1 cellular context compared by ENCODE assay signal in the genomic region with DNA sequence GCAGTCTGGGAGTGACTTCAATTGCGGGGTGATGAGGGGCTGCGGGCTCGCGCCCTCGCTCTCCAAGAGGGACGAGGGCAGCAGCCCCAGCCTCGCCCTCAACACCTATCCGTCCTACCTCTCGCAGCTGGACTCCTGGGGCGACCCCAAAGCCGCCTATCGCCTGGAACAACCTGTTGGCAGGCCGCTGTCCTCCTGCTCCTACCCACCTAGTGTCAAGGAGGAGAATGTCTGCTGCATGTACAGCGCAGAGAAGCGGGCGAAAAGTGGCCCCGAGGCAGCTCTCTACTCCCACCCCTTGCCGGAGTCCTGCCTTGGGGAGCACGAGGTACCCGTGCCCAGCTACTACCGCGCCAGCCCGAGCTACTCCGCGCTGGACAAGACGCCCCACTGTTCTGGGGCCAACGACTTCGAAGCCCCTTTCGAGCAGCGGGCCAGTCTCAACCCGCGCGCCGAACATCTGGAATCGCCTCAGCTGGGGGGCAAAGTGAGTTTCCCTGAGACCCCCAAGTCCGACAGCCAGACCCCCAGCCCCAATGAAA.
A peak's percentile ranks its signal among the peaks of the same experiment; 100 is the strongest.
TF ChIP-seq lines count a peak whose summit lies in the region.

No MANE protein-coding gene starts in this region.

TF ChIP-seq in HEK293, 187 proteins besides CTCF, POLR2A, EP300 and RAD21 (continued from another document):
- TF ChIP-seq, protein P1, sequence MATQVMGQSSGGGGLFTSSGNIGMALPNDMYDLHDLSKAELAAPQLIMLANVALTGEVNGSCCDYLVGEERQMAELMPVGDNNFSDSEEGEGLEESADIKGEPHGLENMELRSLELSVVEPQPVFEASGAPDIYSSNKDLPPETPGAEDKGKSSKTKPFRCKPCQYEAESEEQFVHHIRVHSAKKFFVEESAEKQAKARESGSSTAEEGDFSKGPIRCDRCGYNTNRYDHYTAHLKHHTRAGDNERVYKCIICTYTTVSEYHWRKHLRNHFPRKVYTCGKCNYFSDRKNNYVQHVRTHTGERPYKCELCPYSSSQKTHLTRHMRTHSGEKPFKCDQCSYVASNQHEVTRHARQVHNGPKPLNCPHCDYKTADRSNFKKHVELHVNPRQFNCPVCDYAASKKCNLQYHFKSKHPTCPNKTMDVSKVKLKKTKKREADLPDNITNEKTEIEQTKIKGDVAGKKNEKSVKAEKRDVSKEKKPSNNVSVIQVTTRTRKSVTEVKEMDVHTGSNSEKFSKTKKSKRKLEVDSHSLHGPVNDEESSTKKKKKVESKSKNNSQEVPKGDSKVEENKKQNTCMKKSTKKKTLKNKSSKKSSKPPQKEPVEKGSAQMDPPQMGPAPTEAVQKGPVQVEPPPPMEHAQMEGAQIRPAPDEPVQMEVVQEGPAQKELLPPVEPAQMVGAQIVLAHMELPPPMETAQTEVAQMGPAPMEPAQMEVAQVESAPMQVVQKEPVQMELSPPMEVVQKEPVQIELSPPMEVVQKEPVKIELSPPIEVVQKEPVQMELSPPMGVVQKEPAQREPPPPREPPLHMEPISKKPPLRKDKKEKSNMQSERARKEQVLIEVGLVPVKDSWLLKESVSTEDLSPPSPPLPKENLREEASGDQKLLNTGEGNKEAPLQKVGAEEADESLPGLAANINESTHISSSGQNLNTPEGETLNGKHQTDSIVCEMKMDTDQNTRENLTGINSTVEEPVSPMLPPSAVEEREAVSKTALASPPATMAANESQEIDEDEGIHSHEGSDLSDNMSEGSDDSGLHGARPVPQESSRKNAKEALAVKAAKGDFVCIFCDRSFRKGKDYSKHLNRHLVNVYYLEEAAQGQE (tag by site-specific recombination; IDR thresholded peaks at IDR 0.05) = no peak
- no peak for TF ChIP-seq YY2 (tag by site-specific recombination; IDR thresholded peaks at IDR 0.05)
- 0 out of 2 replicates have a peak, but pooled peaks have one; percentile 1 for TF ChIP-seq ZNF366 (tag by site-specific recombination; conservative IDR thresholded peaks at IDR 0.05)
- TF ChIP-seq, protein P2, sequence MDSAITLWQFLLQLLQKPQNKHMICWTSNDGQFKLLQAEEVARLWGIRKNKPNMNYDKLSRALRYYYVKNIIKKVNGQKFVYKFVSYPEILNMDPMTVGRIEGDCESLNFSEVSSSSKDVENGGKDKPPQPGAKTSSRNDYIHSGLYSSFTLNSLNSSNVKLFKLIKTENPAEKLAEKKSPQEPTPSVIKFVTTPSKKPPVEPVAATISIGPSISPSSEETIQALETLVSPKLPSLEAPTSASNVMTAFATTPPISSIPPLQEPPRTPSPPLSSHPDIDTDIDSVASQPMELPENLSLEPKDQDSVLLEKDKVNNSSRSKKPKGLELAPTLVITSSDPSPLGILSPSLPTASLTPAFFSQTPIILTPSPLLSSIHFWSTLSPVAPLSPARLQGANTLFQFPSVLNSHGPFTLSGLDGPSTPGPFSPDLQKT (IDR thresholded peaks at IDR 0.05; ENCODE audit: borderline replicate concordance, low read depth, low read length) = no peak
- TF ChIP-seq ZNF555 (tag by site-specific recombination; conservative IDR thresholded peaks at IDR 0.05) = no peak
- TF ChIP-seq ZNF24 (tag by site-specific recombination; IDR thresholded peaks at IDR 0.05) = no peak
- TF ChIP-seq, protein P3, sequence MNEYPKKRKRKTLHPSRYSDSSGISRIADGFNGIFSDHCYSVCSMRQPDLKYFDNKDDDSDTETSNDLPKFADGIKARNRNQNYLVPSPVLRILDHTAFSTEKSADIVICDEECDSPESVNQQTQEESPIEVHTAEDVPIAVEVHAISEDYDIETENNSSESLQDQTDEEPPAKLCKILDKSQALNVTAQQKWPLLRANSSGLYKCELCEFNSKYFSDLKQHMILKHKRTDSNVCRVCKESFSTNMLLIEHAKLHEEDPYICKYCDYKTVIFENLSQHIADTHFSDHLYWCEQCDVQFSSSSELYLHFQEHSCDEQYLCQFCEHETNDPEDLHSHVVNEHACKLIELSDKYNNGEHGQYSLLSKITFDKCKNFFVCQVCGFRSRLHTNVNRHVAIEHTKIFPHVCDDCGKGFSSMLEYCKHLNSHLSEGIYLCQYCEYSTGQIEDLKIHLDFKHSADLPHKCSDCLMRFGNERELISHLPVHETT (tag by site-specific recombination; IDR thresholded peaks at IDR 0.05) = no peak
- TF ChIP-seq ZNF549 (tag by site-specific recombination; IDR thresholded peaks at IDR 0.05) = no peak
- TF ChIP-seq, protein P4, sequence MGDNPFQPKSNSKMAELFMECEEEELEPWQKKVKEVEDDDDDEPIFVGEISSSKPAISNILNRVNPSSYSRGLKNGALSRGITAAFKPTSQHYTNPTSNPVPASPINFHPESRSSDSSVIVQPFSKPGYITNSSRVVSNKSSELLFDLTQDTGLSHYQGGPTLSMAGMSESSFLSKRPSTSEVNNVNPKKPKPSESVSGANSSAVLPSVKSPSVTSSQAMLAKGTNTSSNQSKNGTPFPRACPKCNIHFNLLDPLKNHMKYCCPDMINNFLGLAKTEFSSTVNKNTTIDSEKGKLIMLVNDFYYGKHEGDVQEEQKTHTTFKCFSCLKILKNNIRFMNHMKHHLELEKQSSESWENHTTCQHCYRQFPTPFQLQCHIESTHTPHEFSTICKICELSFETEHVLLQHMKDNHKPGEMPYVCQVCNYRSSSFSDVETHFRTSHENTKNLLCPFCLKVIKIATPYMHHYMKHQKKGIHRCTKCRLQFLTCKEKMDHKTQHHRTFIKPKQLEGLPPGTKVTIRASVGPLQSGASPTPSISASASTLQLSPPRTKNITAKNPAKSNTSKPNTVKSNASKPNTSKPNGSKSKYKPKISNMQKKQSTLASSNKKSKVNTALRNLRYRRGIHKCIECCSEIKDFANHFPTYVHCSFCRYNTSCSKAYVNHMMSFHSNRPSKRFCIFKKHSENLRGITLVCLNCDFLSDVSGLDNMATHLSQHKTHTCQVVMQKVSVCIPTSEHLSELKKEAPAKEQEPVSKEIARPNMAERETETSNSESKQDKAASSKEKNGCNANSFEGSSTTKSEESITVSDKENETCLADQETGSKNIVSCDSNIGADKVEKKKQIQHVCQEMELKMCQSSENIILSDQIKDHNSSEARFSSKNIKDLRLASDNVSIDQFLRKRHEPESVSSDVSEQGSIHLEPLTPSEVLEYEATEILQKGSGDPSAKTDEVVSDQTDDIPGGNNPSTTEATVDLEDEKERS (tag by site-specific recombination; IDR thresholded peaks at IDR 0.05) = no peak
- TF ChIP-seq, protein P5, sequence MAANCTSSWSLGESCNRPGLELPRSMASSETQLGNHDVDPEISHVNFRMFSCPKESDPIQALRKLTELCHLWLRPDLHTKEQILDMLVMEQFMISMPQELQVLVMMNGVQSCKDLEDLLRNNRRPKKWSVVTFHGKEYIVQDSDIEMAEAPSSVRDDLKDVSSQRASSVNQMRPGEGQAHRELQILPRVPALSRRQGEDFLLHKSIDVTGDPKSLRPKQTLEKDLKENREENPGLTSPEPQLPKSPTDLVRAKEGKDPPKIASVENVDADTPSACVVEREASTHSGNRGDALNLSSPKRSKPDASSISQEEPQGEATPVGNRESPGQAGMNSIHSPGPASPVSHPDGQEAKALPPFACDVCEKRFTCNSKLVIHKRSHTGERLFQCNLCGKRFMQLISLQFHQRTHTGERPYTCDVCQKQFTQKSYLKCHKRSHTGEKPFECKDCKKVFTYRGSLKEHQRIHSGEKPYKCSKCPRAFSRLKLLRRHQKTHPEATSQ (tag by site-specific recombination; IDR thresholded peaks at IDR 0.05) = no peak
- TF ChIP-seq ZNF423 (tag by site-specific recombination; IDR thresholded peaks at IDR 0.05) = no peak
- no peak for TF ChIP-seq ZNF791 (tag by site-specific recombination; IDR thresholded peaks at IDR 0.05)
- no peak for TF ChIP-seq MEIS1 (CRISPR knock-in tag; IDR thresholded peaks at IDR 0.05; ENCODE audit: borderline replicate concordance)
- peak; percentile 72; the same call in 1 of the 2 replicates for TF ChIP-seq SCRT1 (tag by site-specific recombination; IDR thresholded peaks at IDR 0.05; ENCODE audit: borderline replicate concordance)
- no peak for TF ChIP-seq SETDB1 (IDR thresholded peaks at IDR 0.05; ENCODE audit: insufficient read length, low read length)
- TF ChIP-seq ZBTB1 (tag by site-specific recombination; IDR thresholded peaks at IDR 0.05) = no peak
- TF ChIP-seq ZNF10 (tag by site-specific recombination; IDR thresholded peaks at IDR 0.05) = no peak
- no peak for TF ChIP-seq ZNF211 (tag by site-specific recombination; IDR thresholded peaks at IDR 0.05; ENCODE audit: low read depth)
- TF ChIP-seq, protein P6, sequence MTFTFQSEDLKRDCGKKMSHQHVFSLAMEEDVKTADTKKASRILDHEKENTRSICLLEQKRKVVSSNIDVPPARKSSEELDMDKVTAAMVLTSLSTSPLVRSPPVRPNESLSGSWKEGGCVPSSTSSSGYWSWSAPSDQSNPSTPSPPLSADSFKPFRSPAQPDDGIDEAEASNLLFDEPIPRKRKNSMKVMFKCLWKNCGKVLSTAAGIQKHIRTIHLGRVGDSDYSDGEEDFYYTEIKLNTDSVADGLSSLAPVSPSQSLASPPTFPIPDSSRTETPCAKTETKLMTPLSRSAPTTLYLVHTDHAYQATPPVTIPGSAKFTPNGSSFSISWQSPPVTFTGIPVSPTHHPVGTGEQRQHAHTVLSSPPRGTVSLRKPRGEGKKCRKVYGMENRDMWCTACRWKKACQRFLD (tag by site-specific recombination; IDR thresholded peaks at IDR 0.05) = no peak
- TF ChIP-seq KLF8 (tag by site-specific recombination; IDR thresholded peaks at IDR 0.05) = no peak
- TF ChIP-seq, protein P7, sequence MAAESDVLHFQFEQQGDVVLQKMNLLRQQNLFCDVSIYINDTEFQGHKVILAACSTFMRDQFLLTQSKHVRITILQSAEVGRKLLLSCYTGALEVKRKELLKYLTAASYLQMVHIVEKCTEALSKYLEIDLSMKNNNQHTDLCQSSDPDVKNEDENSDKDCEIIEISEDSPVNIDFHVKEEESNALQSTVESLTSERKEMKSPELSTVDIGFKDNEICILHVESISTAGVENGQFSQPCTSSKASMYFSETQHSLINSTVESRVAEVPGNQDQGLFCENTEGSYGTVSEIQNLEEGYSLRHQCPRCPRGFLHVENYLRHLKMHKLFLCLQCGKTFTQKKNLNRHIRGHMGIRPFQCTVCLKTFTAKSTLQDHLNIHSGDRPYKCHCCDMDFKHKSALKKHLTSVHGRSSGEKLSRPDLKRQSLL (tag by site-specific recombination; IDR thresholded peaks at IDR 0.05) = no peak; the same call in 1 of the 2 replicates
- peak; percentile 69 for TF ChIP-seq GLIS2 (tag by site-specific recombination; IDR thresholded peaks at IDR 0.05)
- TF ChIP-seq ZBTB7A (tag by site-specific recombination; IDR thresholded peaks at IDR 0.05; ENCODE audit: low read depth) = no peak
- TF ChIP-seq, protein P8, sequence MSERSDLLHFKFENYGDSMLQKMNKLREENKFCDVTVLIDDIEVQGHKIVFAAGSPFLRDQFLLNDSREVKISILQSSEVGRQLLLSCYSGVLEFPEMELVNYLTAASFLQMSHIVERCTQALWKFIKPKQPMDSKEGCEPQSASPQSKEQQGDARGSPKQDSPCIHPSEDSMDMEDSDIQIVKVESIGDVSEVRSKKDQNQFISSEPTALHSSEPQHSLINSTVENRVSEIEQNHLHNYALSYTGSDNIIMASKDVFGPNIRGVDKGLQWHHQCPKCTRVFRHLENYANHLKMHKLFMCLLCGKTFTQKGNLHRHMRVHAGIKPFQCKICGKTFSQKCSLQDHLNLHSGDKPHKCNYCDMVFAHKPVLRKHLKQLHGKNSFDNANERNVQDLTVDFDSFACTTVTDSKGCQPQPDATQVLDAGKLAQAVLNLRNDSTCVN (tag by site-specific recombination; optimal IDR thresholded peaks at IDR 0.05) = peak; percentile 7
- no peak for TF ChIP-seq ZNF558 (tag by site-specific recombination; IDR thresholded peaks at IDR 0.05)
- TF ChIP-seq ZNF341 (tag by site-specific recombination; IDR thresholded peaks at IDR 0.05; ENCODE audit: low read depth) = 0 out of 2 replicates have a peak, but pooled peaks have one; percentile 11
- no peak for TF ChIP-seq ZIC2 (tag by site-specific recombination; IDR thresholded peaks at IDR 0.05)
- TF ChIP-seq ZNF48 (tag by site-specific recombination; IDR thresholded peaks at IDR 0.05) = no peak
- TF ChIP-seq, protein P9, sequence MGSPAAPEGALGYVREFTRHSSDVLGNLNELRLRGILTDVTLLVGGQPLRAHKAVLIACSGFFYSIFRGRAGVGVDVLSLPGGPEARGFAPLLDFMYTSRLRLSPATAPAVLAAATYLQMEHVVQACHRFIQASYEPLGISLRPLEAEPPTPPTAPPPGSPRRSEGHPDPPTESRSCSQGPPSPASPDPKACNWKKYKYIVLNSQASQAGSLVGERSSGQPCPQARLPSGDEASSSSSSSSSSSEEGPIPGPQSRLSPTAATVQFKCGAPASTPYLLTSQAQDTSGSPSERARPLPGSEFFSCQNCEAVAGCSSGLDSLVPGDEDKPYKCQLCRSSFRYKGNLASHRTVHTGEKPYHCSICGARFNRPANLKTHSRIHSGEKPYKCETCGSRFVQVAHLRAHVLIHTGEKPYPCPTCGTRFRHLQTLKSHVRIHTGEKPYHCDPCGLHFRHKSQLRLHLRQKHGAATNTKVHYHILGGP (tag by site-specific recombination; IDR thresholded peaks at IDR 0.05) = no peak
- no peak for TF ChIP-seq KLF1 (tag by site-specific recombination; IDR thresholded peaks at IDR 0.05)
- no peak for TF ChIP-seq ZNF155 (tag by site-specific recombination; IDR thresholded peaks at IDR 0.05)
- TF ChIP-seq ZNF133 (tag by site-specific recombination; IDR thresholded peaks at IDR 0.05) = no peak
